6 cellular contexts compared by ENCODE assay signal in genomic region chr2:219254590-219255219, GRCh38. TPM values are rescaled to one million over a fixed set of nuclear protein-coding genes. Genes with fewer than 3 reads are reported as not detected.
DNase-seq lines count a peak whose midpoint lies in the region; ATAC-seq and TF ChIP-seq lines count a peak whose summit lies in the region.

No MANE protein-coding gene starts in this region.

- H2BK20ac ChIP-seq in H9 (ENCODE audit: low read depth, low read length, poor library complexity, severe bottlenecking), result no peak overlapping the region

- no peak overlapping the region for H3T11ph ChIP-seq in H9 (ENCODE audit: low read length)

- peaks cover 19 to 25% of the 10 kb centered on the region in 2 experiments for H3K4me1 Mint-ChIP-seq in H9
- H3K4me1 Mint-ChIP-seq in stimulated activated memory B cell treated with anti-CD40 and anti-IgM and Interleukin-4, amounts not matched to agents 10 μg/mL and 1 μg/mL and 100 μg/mL, for 72 hours, result peaks cover 35% of the 10 kb centered on the region

- peaks cover 9 to 12% (median 11%) of the 10 kb centered on the region in 3 experiments; a peak in 5 of 7 replicates for H3K36me3 Mint-ChIP-seq in H9 (ENCODE audit: insufficient read depth in 1 of 3, low read depth in 3 of 3)
- H3K36me3 Mint-ChIP-seq in stimulated activated memory B cell treated with anti-CD40 and anti-IgM and Interleukin-4, amounts not matched to agents 10 μg/mL and 1 μg/mL and 100 μg/mL, for 72 hours, result peaks cover 40% of the 10 kb centered on the region

- H3K23me2 ChIP-seq in H9 (ENCODE audit: insufficient read length, low read depth, low read length, poor library complexity, severe bottlenecking), result peaks cover 22% of the 10 kb centered on the region

- H4K20me1 ChIP-seq in H9 (ENCODE audit: control insufficient read depth, insufficient read depth, insufficient read length), result no peaks in the 10 kb centered on the region
- H4K20me1 ChIP-seq in SU-DHL-6 (ENCODE audit: low read depth, low read length), result no peaks in the 10 kb centered on the region

- peaks cover 82% of the 10 kb centered on the region for H3K27me3 Mint-ChIP-seq in H9 (ENCODE audit: low read depth)
- H3K27me3 Mint-ChIP-seq in stimulated activated memory B cell treated with anti-CD40 and anti-IgM and Interleukin-4, amounts not matched to agents 10 μg/mL and 1 μg/mL and 100 μg/mL, for 72 hours, result no peaks in the 10 kb centered on the region

- no peak overlapping the region for H4K8ac ChIP-seq in H9 (replicated peaks; ENCODE audit: insufficient read length, low read depth, low read length)

- H3K14ac ChIP-seq in H9 (ENCODE audit: insufficient read depth, low read length), result no peak overlapping the region

- H3F3A ChIP-seq in SU-DHL-6 (ENCODE audit: insufficient read depth), result peaks cover 8% of the 10 kb centered on the region

- no peak for DNase-seq in AG10803 (ENCODE audit: low read depth)
- no peak for DNase-seq in H9
- peak; percentile 31 for DNase-seq in fibroblast of peridontal ligament (ENCODE audit: extremely low read depth)
- no peak for DNase-seq in NCI-H2107 (lab: John Stamatoyannopoulos, UW)

- H3K9me3 Mint-ChIP-seq in H9, result peaks cover 0 to 2% of the 10 kb centered on the region in 2 experiments; a peak in 3 of 5 replicates
- H3K9me3 Mint-ChIP-seq in stimulated activated memory B cell treated with anti-CD40 and anti-IgM and Interleukin-4, amounts not matched to agents 10 μg/mL and 1 μg/mL and 100 μg/mL, for 72 hours, result no peaks in the 10 kb centered on the region

- H2BK5ac ChIP-seq in H9 (ENCODE audit: insufficient read length, low read length), result no peak overlapping the region

- H3K4me1 ChIP-seq in H9 (ENCODE audit: insufficient read depth, low read length), result peaks cover 3% of the 10 kb centered on the region; the same call in 1 of the 2 replicates

- H3K27ac ChIP-seq in H9 (ENCODE audit: insufficient read length, low read depth, low read length) (no peak overlapping the region), SU-DHL-6 (ENCODE audit: low read depth, low read length) (peak overlapping the region; percentile 55)

- WGBS in H9 (ENCODE audit: extremely low coverage, insufficient read length, low lambda C conversion rate), result no CpG with 5 or more reads among the region's 13 CpGs

- H4K5ac ChIP-seq in H9 (ENCODE audit: insufficient read length, low read depth, low read length), result no peak overlapping the region

- no peaks in the 10 kb centered on the region for H3K79me2 ChIP-seq in H9 (ENCODE audit: insufficient read depth, low read length)
- H3K79me2 ChIP-seq in SU-DHL-6 (ENCODE audit: insufficient read depth, low read length), result peaks cover 20% of the 10 kb centered on the region; the same call in 1 of the 2 replicates

- ATAC-seq in stimulated activated memory B cell treated with anti-CD40 and anti-IgM and Interleukin-4, amounts not matched to agents 10 μg/mL and 1 μg/mL and 100 μg/mL, for 72 hours, result peak; percentile 60

- H3K4me2 ChIP-seq in H9 (ENCODE audit: insufficient read depth, insufficient read length, low read length) (peak overlapping the region; percentile 72), SU-DHL-6 (ENCODE audit: low read depth, low read length, poor library complexity, severe bottlenecking) (peak overlapping the region; percentile 70)

- H3K56ac ChIP-seq in H9 (ENCODE audit: insufficient read length, low read depth, low read length), result no peak overlapping the region

- no peak overlapping the region for H2BK12ac ChIP-seq in H9 (ENCODE audit: insufficient read length, low read depth, low read length)

- H4K91ac ChIP-seq in H9 (ENCODE audit: insufficient read length, low read depth, low read length), result no peak overlapping the region

- H2BK120ac ChIP-seq in H9 (ENCODE audit: low read depth, low read length, poor library complexity, severe bottlenecking), result no peak overlapping the region

- no peaks in the 10 kb centered on the region for H3K9me3 ChIP-seq in H9 (ENCODE audit: control insufficient read depth, low read depth, low read length)
- H3K9me3 ChIP-seq in SU-DHL-6 (ENCODE audit: insufficient read depth, low read length), result no peaks in the 10 kb centered on the region

- no peak overlapping the region for H3K23ac ChIP-seq in H9 (ENCODE audit: insufficient read length, low read depth, low read length)

- H3K4me3 Mint-ChIP-seq in H9, result peak overlapping the region; percentile 14 to 69
- peak overlapping the region; percentile 77 for H3K4me3 Mint-ChIP-seq in stimulated activated memory B cell treated with anti-CD40 and anti-IgM and Interleukin-4, amounts not matched to agents 10 μg/mL and 1 μg/mL and 100 μg/mL, for 72 hours

- H2AFZ ChIP-seq in H9 (ENCODE audit: low read length), result no peak overlapping the region
- peak overlapping the region; percentile 66 for H2AFZ ChIP-seq in SU-DHL-6 (ENCODE audit: low read depth, low read length, severe bottlenecking)

- no peak overlapping the region for H3K9ac ChIP-seq in H9 (ENCODE audit: extremely low read depth, insufficient read length, low read length)
- H3K9ac ChIP-seq in SU-DHL-6 (ENCODE audit: low read length), result peak overlapping the region; percentile 72

- H3K27me3 ChIP-seq in H9 (ENCODE audit: insufficient read depth, low read length), result peaks cover 21% of the 10 kb centered on the region
- H3K27me3 ChIP-seq in SU-DHL-6 (ENCODE audit: low read length), result no peaks in the 10 kb centered on the region

- no peak overlapping the region for H2AK5ac ChIP-seq in H9 (ENCODE audit: insufficient read length, low read length)

- no peak overlapping the region for H3K18ac ChIP-seq in H9 (ENCODE audit: insufficient read length, low read depth, low read length)

- no peaks in the 10 kb centered on the region for H3K9me2 ChIP-seq in SU-DHL-6 (replicated peaks; ENCODE audit: insufficient read depth, low read length)

- H3K4me3 ChIP-seq in AG10803 (ENCODE audit: low read length) (peak overlapping the region; percentile 67), SU-DHL-6 (ENCODE audit: insufficient read depth, low read length, poor library complexity, severe bottlenecking) (peak overlapping the region; percentile 63)

- H3K36me3 ChIP-seq in SU-DHL-6 (ENCODE audit: low read length), result no peaks in the 10 kb centered on the region

- TF ChIP-seq CTCF in AG10803 (conservative IDR thresholded peaks at IDR 0.05; ENCODE audit: low read length) (no peak), H9 (conservative IDR thresholded peaks at IDR 0.05) (no peak), SU-DHL-6 (IDR thresholded peaks at IDR 0.05; ENCODE audit: insufficient read depth, low read length, poor library complexity, severe bottlenecking) (no peak)

- no peak overlapping the region for H3K4ac ChIP-seq in H9 (ENCODE audit: low read depth, low read length)

- H2BK15ac ChIP-seq in H9 (ENCODE audit: low read depth, low read length), result no peak overlapping the region

- H3K79me1 ChIP-seq in H9 (ENCODE audit: insufficient read depth, low read depth, low read length, poor library complexity, severe bottlenecking), result no peaks in the 10 kb centered on the region

- H3K27ac Mint-ChIP-seq in H9, result no peak overlapping the region; a peak in 1 of 7 replicates
- H3K27ac Mint-ChIP-seq in stimulated activated memory B cell treated with anti-CD40 and anti-IgM and Interleukin-4, amounts not matched to agents 10 μg/mL and 1 μg/mL and 100 μg/mL, for 72 hours, result peak overlapping the region; percentile 91

RNA-seq across cellular contexts. Expression of gene TUBA4A, which starts 1.0 kb away (rescaled TPM):
- 25.5 and 27.2 TPM in 2 replicates for total RNA-seq in H9 (2021)

RNA-seq across cellular contexts. Expression of gene TUBA4B, which starts 1.7 kb away (rescaled TPM):
- not detected in 2 replicates for total RNA-seq in H9 (2021)

RNA-seq across cellular contexts. Expression of gene STK16, which starts 9.4 kb away (rescaled TPM):
- total RNA-seq in H9 (2021), result 21.6 and 22.4 TPM in 2 replicates

RNA-seq across cellular contexts. Expression of gene GLB1L, which starts 9.5 kb away (rescaled TPM):
- total RNA-seq in H9 (2021), result 5.8 and 6.5 TPM in 2 replicates

RNA-seq across cellular contexts. Expression of gene DNAJB2, which starts 24.5 kb away (rescaled TPM):
- total RNA-seq in H9 (2021), result 32.0 and 34.1 TPM in 2 replicates
